Comparison of ENCODE assay signal across 8 cellular contexts in the genomic region with DNA sequence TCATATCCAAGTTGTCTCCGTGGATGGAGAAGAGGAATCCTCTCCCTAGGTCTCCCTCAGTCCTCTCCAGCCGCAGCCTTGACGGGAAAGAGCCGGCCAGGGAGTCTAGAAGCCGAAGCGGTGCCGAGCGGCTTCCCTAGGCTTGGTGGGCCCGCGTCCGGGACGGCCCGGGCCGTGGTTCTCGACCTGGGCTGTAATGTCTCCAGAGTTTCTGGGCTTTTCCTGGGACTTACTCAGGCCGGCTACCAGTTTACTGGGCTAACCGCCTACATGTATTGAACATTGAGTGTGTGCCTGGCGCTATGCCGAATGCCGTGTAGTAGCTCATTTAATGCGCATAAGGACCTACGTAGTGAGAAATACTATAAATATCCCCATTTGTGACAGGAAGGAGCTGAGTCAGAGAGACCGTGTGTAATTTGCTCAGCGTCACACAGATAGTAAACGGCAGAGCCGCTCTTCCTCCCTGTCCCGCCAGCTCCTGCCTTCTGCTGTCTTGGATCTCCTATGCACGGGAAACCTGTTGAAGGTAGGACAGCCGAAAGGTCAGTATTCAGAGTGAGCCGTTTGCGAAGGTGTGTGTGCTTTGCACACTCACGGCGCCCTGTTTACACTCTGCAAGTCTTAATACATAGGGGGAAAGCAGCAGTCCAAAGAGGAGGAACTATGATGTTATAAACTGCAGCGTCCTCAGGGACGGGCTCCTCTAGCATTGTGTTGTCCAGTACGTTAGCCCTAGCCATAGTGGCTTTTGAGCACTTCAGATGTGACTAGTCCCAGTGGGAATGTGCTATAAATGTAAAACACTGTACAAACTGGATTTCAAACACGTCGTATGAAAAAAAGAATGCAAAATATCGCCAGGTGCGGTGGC. TPM values are rescaled to one million over a fixed set of nuclear protein-coding genes. Genes with fewer than 3 reads are reported as not detected.
A peak's percentile ranks its signal among the peaks of the same experiment; 100 is the strongest.
DNase-seq lines count a peak whose midpoint lies in the region; ATAC-seq lines count a peak whose summit lies in the region.

No MANE protein-coding gene starts in this region.

- WGBS in mesodermal cell (ENCODE audit: insufficient coverage in 2 of 2), 2 experiments: 30 to 38% methylated on average over 36 to 37 of the region's 40 CpGs

- H3K4me3 ChIP-seq in mesodermal cell (ENCODE audit: extremely low read depth, insufficient read depth, low read length, poor library complexity, severe bottlenecking): peak overlapping the region; percentile 74

- H3K4me1 ChIP-seq in mesodermal cell (ENCODE audit: control insufficient read depth, insufficient read depth, low read length, poor library complexity, severe bottlenecking): peaks cover 9% of the 10 kb centered on the region

- H3K27ac ChIP-seq in mesodermal cell (ENCODE audit: low read depth, low read length, severe bottlenecking): peak overlapping the region; percentile 89

- ATAC-seq in GM19023 (IDR thresholded peaks at IDR 0.05; ENCODE audit: unreplicated experiment) (peak; percentile 44), HG03175 (IDR thresholded peaks at IDR 0.05; ENCODE audit: unreplicated experiment) (peak; percentile 54)

- DNase-seq in AG20443 (ENCODE audit: low spot score): peak; percentile 83
- peak; percentile 58 for DNase-seq in NCI-H510A (lab: John Stamatoyannopoulos, UW)
- DNase-seq in activated CD4-positive, alpha-beta T cell treated with anti-CD3 and anti-CD28 coated beads, Interleukin-2, amount 50 U/mL, for 1 hour: peak; percentile 63
- peak; percentile 28 for DNase-seq in effector CD8-positive, alpha-beta T cell (lab: John Stamatoyannopoulos, UW)
- peak; percentile 19 for DNase-seq in stimulated activated CD8-positive, alpha-beta memory T cell treated with anti-CD3 and anti-CD28 coated beads, Interleukin-15, amount 100 ng/mL, for 24 hours (ENCODE audit: low read depth)

- no peaks in the 10 kb centered on the region for H3K9me3 ChIP-seq in mesodermal cell (ENCODE audit: control insufficient read depth, low read length)

- peaks cover 22% of the 10 kb centered on the region for H3K36me3 ChIP-seq in mesodermal cell (ENCODE audit: control insufficient read depth, insufficient read depth, low read length)

RNA-seq across cellular contexts. Expression of a gene that starts 0.7 kb away (rescaled TPM):
- 59.6 TPM for polyA plus RNA-seq in mesodermal cell (2013, experiment 1 of 2)
- 72.8 TPM for polyA plus RNA-seq in mesodermal cell (2013, experiment 2 of 2)

RNA-seq across cellular contexts. Expression of a gene that starts 14.4 kb away (rescaled TPM):
- polyA plus RNA-seq in mesodermal cell (2013, experiment 1 of 2): 16.3 TPM
- polyA plus RNA-seq in mesodermal cell (2013, experiment 2 of 2): 10.1 TPM

RNA-seq across cellular contexts. Expression of a gene that starts 22.9 kb away (rescaled TPM):
- polyA plus RNA-seq in mesodermal cell (2013, experiment 1 of 2): 36.3 TPM
- 30.7 TPM for polyA plus RNA-seq in mesodermal cell (2013, experiment 2 of 2)

RNA-seq across cellular contexts. Expression of a gene that starts 28.2 kb away (rescaled TPM):
- polyA plus RNA-seq in mesodermal cell (2013, experiment 1 of 2): 62.7 TPM
- 65.7 TPM for polyA plus RNA-seq in mesodermal cell (2013, experiment 2 of 2)

RNA-seq across cellular contexts. Expression of a gene that starts 45.4 kb away (rescaled TPM):
- 60.5 TPM for polyA plus RNA-seq in mesodermal cell (2013, experiment 1 of 2)
- 60.3 TPM for polyA plus RNA-seq in mesodermal cell (2013, experiment 2 of 2)

Comparison
In these comparisons a context has a peak if more than half of its experiments do, and no peak if none do; other contexts are left out.
1. Peak in every context shown above with its lines: DNase-seq, ATAC-seq, H3K4me3 ChIP-seq and H3K27ac ChIP-seq.
2. DNase-seq: peak in every context shown above with its lines; median percentile 83 in AG20443; 63 in activated CD4-positive, alpha-beta T cell treated with anti-CD3 and anti-CD28 coated beads, Interleukin-2, amount 50 U/mL, for 1 hour; 58 in NCI-H510A; 28 in effector CD8-positive, alpha-beta T cell; 19 in stimulated activated CD8-positive, alpha-beta memory T cell treated with anti-CD3 and anti-CD28 coated beads, Interleukin-15, amount 100 ng/mL, for 24 hours.